8 cellular contexts compared by ENCODE assay signal in genomic region chr22:17120281-17120680, GRCh38. TPM values are rescaled to one million over a fixed set of nuclear protein-coding genes. Genes with fewer than 3 reads are reported as not detected.
DNase-seq lines count a peak whose midpoint lies in the region; ATAC-seq and TF ChIP-seq lines count a peak whose summit lies in the region.

No MANE protein-coding gene starts in this region.

- H3K4me3 Mint-ChIP-seq in mesothelial cell of epicardium, result peak overlapping the region; percentile 30

- intact Hi-C loops in thyroid gland (cut with DNase I), result no loop called here

- no peak overlapping the region for H3K27ac Mint-ChIP-seq in mesothelial cell of epicardium

- no peaks in the 10 kb centered on the region for H3K9me3 Mint-ChIP-seq in mesothelial cell of epicardium

- no peaks in the 10 kb centered on the region for H3K9me3 ChIP-seq in ectodermal cell (ENCODE audit: control insufficient read depth, low read length)
- H3K9me3 ChIP-seq in thyroid gland, result no peaks in the 10 kb centered on the region

- 2% methylated on average over 45 of the region's 45 CpGs for WGBS in ectodermal cell, 2 experiments
- no CpG with 5 or more reads among the region's 45 CpGs for WGBS in thyroid gland, 2 donors

- H3K4me3 ChIP-seq in ectodermal cell (ENCODE audit: insufficient read depth, low read depth, low read length), result peak overlapping the region; percentile 69
- no peak overlapping the region for H3K4me3 ChIP-seq in thyroid gland (replicated peaks in 1 of 3)

- H3K4me1 ChIP-seq in ectodermal cell (ENCODE audit: control insufficient read depth, insufficient read depth, low read length), result peaks cover 14% of the 10 kb centered on the region
- peaks cover 4 to 13% of the 10 kb centered on the region in 2 donors for H3K4me1 ChIP-seq in thyroid gland

- TF ChIP-seq CTCF in mesothelial cell of epicardium (IDR thresholded peaks at IDR 0.05; ENCODE audit: unreplicated experiment) (no peak), thyroid gland (IDR thresholded peaks at IDR 0.05) (peak in 2 of 6 experiments; percentile 4 to 13)

- H3K36me3 Mint-ChIP-seq in mesothelial cell of epicardium, result no peaks in the 10 kb centered on the region

- TF ChIP-seq POLR2A in thyroid gland (IDR thresholded peaks at IDR 0.05), result no peak

- H3K4me1 Mint-ChIP-seq in mesothelial cell of epicardium, result peaks cover 2% of the 10 kb centered on the region

- no peak for ATAC-seq in HG03159 (IDR thresholded peaks at IDR 0.05; ENCODE audit: unreplicated experiment)

- H3K27me3 ChIP-seq in ectodermal cell (ENCODE audit: control insufficient read depth, insufficient read depth, low read length, poor library complexity, severe bottlenecking) (peaks cover 16% of the 10 kb centered on the region), thyroid gland (no peaks in the 10 kb centered on the region)

- peaks cover 67% of the 10 kb centered on the region for H3K27me3 Mint-ChIP-seq in mesothelial cell of epicardium (ENCODE audit: low read depth)

- no peak overlapping the region for H3K27ac ChIP-seq in ectodermal cell (ENCODE audit: insufficient read depth, low read depth, low read length, poor library complexity, severe bottlenecking)
- no peak overlapping the region for H3K27ac ChIP-seq in thyroid gland

- H3K36me3 ChIP-seq in ectodermal cell (ENCODE audit: control insufficient read depth, insufficient read depth, low read length) (no peaks in the 10 kb centered on the region), thyroid gland (no peaks in the 10 kb centered on the region)

- DNase-seq in DMS 273 (lab: John Stamatoyannopoulos, UW; ENCODE audit: unreplicated experiment) (peak; percentile 41), DMS 273 treated with DMSO at 0.1 percent for 48 hours (lab: John Stamatoyannopoulos, UW) (no peak), mesothelial cell of epicardium (ENCODE audit: low spot score in 2 of 2, unreplicated experiment in 2 of 2) (peak; percentile 64 to 76), thyroid gland (peak; percentile 65 to 76), cerebellar cortex (ENCODE audit: low spot score) (no peak)
- peak; percentile 30 for DNase-seq in activated CD4-positive, alpha-beta T cell treated with anti-CD3 and anti-CD28 coated beads for 1 hour

RNA-seq across cellular contexts. Expression of gene TMEM121B, which starts 0.9 kb away (rescaled TPM):
- polyA plus RNA-seq in ectodermal cell (2013, experiment 1 of 4), result 5.2 TPM
- polyA plus RNA-seq in ectodermal cell (2013, experiment 2 of 4), result 7.8 TPM
- 6.4 TPM for polyA plus RNA-seq in ectodermal cell (2013, experiment 3 of 4)
- polyA plus RNA-seq in ectodermal cell (2013, experiment 4 of 4), result 7.4 TPM
- 1.0 to 1.1 TPM (median 1.1 TPM) in 3 replicates for total RNA-seq in mesothelial cell of epicardium
- under 1 TPM in 2 of 4 donors, not detected in 2; 0.10 to 0.17 TPM for total RNA-seq in thyroid gland

RNA-seq across cellular contexts. Expression of gene IL17RA, which starts 35.5 kb away (rescaled TPM):
- 4.8 TPM for polyA plus RNA-seq in ectodermal cell (2013, experiment 1 of 4)
- polyA plus RNA-seq in ectodermal cell (2013, experiment 2 of 4), result 4.2 TPM
- 3.5 TPM for polyA plus RNA-seq in ectodermal cell (2013, experiment 3 of 4)
- polyA plus RNA-seq in ectodermal cell (2013, experiment 4 of 4), result 3.9 TPM
- total RNA-seq in mesothelial cell of epicardium, result 11.1 to 11.8 TPM (median 11.8 TPM) in 3 replicates
- 10 to 100 TPM; 10.3 to 19.1 (median 15.5) TPM for total RNA-seq in thyroid gland

RNA-seq across cellular contexts. Expression of gene HDHD5, which starts 38.8 kb away (rescaled TPM):
- 50.5 TPM for polyA plus RNA-seq in ectodermal cell (2013, experiment 1 of 4)
- polyA plus RNA-seq in ectodermal cell (2013, experiment 2 of 4), result 44.3 TPM
- 35.7 TPM for polyA plus RNA-seq in ectodermal cell (2013, experiment 3 of 4)
- 38.1 TPM for polyA plus RNA-seq in ectodermal cell (2013, experiment 4 of 4)
- total RNA-seq in mesothelial cell of epicardium, result 42.3 to 47.1 TPM (median 42.6 TPM) in 3 replicates
- 10 to 100 TPM; 21.6 to 37.8 (median 25.8) TPM for total RNA-seq in thyroid gland

Comparison
In these comparisons a context has a peak if more than half of its experiments do, and no peak if none do; other contexts are left out.
1. DNase-seq: peak in DMS 273 (single experiment), activated CD4-positive, alpha-beta T cell treated with anti-CD3 and anti-CD28 coated beads for 1 hour (single experiment), mesothelial cell of epicardium (2 of 2) and thyroid gland (2 of 2); none in DMS 273 treated with DMSO at 0.1 percent for 48 hours (single experiment) and cerebellar cortex (single experiment).